ENCODE assay signal across 19 cellular contexts in genomic region chr20:20210327-20210726, GRCh38.
DNase-seq lines count a peak whose midpoint lies in the region; ATAC-seq and TF ChIP-seq lines count a peak whose summit lies in the region.
"Had no signal": no experiment of that assay in that cellular context is flagged by ENCODE, and none has a peak within 500 bp of the region (broad histone marks: within the 10 kb centered on the region; RNA-seq: fewer than 3 reads in every experiment).

No MANE protein-coding gene starts in this region.

- peak overlapping the region in 9 of 11 experiments; percentile 26 to 54 (median 43); a peak in 18 of 22 replicates for H3K4me2 ChIP-seq in BLaER1 treated with 17β-estradiol and CSF1 and Interleukin-3, amounts not matched to agents 10 nM and 100 nM

- no peaks in the 10 kb centered on the region for H3K36me3 ChIP-seq in BLaER1 treated with 17β-estradiol and CSF1 and Interleukin-3, amounts not matched to agents 10 nM and 100 nM
- no peaks in the 10 kb centered on the region for H3K36me3 ChIP-seq in colonic mucosa
- H3K36me3 ChIP-seq in mesodermal cell (ENCODE audit: control insufficient read depth, insufficient read depth, low read length) = no peaks in the 10 kb centered on the region
- H3K36me3 ChIP-seq: SJCRH30 had no signal

- no peaks in the 10 kb centered on the region for H3K9me3 ChIP-seq in BLaER1 treated with 17β-estradiol and CSF1 and Interleukin-3, amounts not matched to agents 10 nM and 100 nM (replicated peaks in 1 of 11)
- H3K9me3 ChIP-seq in colonic mucosa (no peaks in the 10 kb centered on the region), mesodermal cell (ENCODE audit: control insufficient read depth, low read length) (no peaks in the 10 kb centered on the region)
- H3K9me3 ChIP-seq: mucosa of descending colon, SJCRH30 had no signal

- no peak overlapping the region for H3K4me3 ChIP-seq in BLaER1 treated with 17β-estradiol and CSF1 and Interleukin-3, amounts not matched to agents 10 nM and 100 nM
- H3K4me3 ChIP-seq in colonic mucosa (no peak overlapping the region), mesodermal cell (ENCODE audit: extremely low read depth, insufficient read depth, low read length, poor library complexity, severe bottlenecking) (no peak overlapping the region)
- H3K4me3 ChIP-seq: mucosa of descending colon, SJCRH30 had no signal

- WGBS in mesodermal cell (ENCODE audit: insufficient coverage in 2 of 2), 2 experiments = 95 to 96% methylated on average over 2 of the region's 5 CpGs

- H3K9ac ChIP-seq in BLaER1 treated with 17β-estradiol and CSF1 and Interleukin-3, amounts not matched to agents 10 nM and 100 nM = no peak overlapping the region; a peak in 1 of 22 replicates
- H3K9ac ChIP-seq in colonic mucosa (ENCODE audit: low read depth in 2 of 2, low read length in 2 of 2) = no peak overlapping the region

- intact Hi-C loops in colonic mucosa (cut with DNase I) = no loop called here

- TF ChIP-seq CTCF in colonic mucosa (IDR thresholded peaks at IDR 0.05) = no peak

- 0 out of 22 replicates have a peak, but pooled peaks cover 0 to 5% (median 0%) of the 10 kb centered on the region in 11 experiments for H3K27me3 ChIP-seq in BLaER1 treated with 17β-estradiol and CSF1 and Interleukin-3, amounts not matched to agents 10 nM and 100 nM
- no peaks in the 10 kb centered on the region for H3K27me3 ChIP-seq in colonic mucosa
- H3K27me3 ChIP-seq: SJCRH30 had no signal

- no peak for ATAC-seq in HG02642 (IDR thresholded peaks at IDR 0.05; ENCODE audit: poor library complexity, unreplicated experiment)
- no peak for ATAC-seq in HG03565 (IDR thresholded peaks at IDR 0.05; ENCODE audit: unreplicated experiment)

- peaks cover 0 to 57% (median 48%) of the 10 kb centered on the region in 10 experiments; a peak in 16 of 20 replicates for H3K4me1 ChIP-seq in BLaER1 treated with 17β-estradiol and CSF1 and Interleukin-3, amounts not matched to agents 10 nM and 100 nM
- peaks cover 7% of the 10 kb centered on the region for H3K4me1 ChIP-seq in colonic mucosa
- H3K4me1 ChIP-seq in mesodermal cell (ENCODE audit: control insufficient read depth, insufficient read depth, low read length, poor library complexity, severe bottlenecking) = peaks cover 5% of the 10 kb centered on the region
- H3K4me1 ChIP-seq: SJCRH30 had no signal

- DNase-seq in LHCN-M2 (ENCODE audit: low read depth) = peak; percentile 19
- no peak for DNase-seq in colonic mucosa
- DNase-seq in activated CD8-positive, alpha-beta memory T cell treated with anti-CD3 and anti-CD28 coated beads, Interleukin-2, amount 50 U/mL, for 4 hours = no peak
- no peak for DNase-seq in dedifferentiated amniotic fluid mesenchymal stem cell (ENCODE audit: extremely low spot score)
- DNase-seq: activated CD4-positive, alpha-beta T cell treated with anti-CD3 and anti-CD28 coated beads for 48 hours; activated naive CD4-positive, alpha-beta T cell treated with anti-CD3 and anti-CD28 coated beads for 36 hours; activated T-cell treated with anti-CD3 and anti-CD28 coated beads for 4 hours; AML-193; Karpas-422; NCI-H1417 treated with DMSO at 0.1 percent for 48 hours; NCI-H510A; SJCRH30; stimulated activated CD4-positive, alpha-beta T cell treated with anti-CD3 and anti-CD28 coated beads, Interleukin-4, amount 100 ng/mL, for 24 hours; stimulated activated CD8-positive, alpha-beta memory T cell treated with anti-CD3 and anti-CD28 coated beads, Interleukin-4, amount 100 ng/mL, for 48 hours had no signal

- H3K27ac ChIP-seq in BLaER1 treated with 17β-estradiol and CSF1 and Interleukin-3, amounts not matched to agents 10 nM and 100 nM = peak overlapping the region in 1 of 11 experiments; percentile 10; a peak in 1 of 22 replicates
- H3K27ac ChIP-seq in colonic mucosa (peak overlapping the region; percentile 6), mesodermal cell (ENCODE audit: low read depth, low read length, severe bottlenecking) (peak overlapping the region; percentile 63)
- H3K27ac ChIP-seq: SJCRH30 had no signal

- H4K20me1 ChIP-seq in BLaER1 treated with 17β-estradiol and CSF1 and Interleukin-3, amounts not matched to agents 10 nM and 100 nM = no peaks in the 10 kb centered on the region
